Comparison of ENCODE assay signal across 10 cellular contexts in the genomic region with DNA sequence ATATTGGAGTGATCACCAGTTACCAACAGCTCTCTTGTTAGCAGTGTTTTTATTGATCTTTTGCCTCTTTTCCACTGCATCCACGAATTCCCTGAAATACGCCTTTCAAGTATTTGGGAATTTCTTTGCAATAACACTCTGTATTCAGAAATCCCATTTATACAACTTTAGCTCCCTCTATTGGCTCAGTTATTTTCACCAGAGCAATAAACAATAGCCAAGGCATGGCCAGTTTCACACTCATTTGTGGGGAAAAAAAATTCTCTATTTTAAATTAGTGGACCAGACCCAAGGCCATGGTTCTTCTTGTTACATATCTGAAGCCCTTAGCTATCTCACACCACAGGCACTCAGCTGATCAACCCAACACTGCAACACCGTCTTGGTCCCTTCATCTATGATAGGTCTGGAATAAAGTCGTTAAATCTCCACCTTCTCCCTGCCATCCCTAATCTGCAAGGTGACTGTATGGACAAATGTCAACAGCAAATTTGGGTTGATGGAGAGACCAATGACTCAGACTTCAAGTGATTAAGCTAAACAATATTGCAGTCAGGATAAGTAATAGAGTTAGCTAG.
DNase-seq lines count a peak whose midpoint lies in the region; ATAC-seq and TF ChIP-seq lines count a peak whose summit lies in the region.
"Had no signal": no experiment of that assay in that cellular context is flagged by ENCODE, and none has a peak within 500 bp of the region (broad histone marks: within the 10 kb centered on the region; RNA-seq: fewer than 3 reads in every experiment).

No MANE protein-coding gene starts in this region.

- dilution Hi-C loops in IMR-90 (cut with HindIII; ENCODE audit: low sequenced_read_pairs, unreplicated experiment), result no loop called here

- H4K91ac ChIP-seq in IMR-90 (ENCODE audit: insufficient read depth, low read depth, low read length), result no peak overlapping the region

- H2BK20ac ChIP-seq in IMR-90 (ENCODE audit: low read depth, low read length), result no peak overlapping the region

- in situ Hi-C loops in IMR-90 (cut with MboI; ENCODE audit: low sequenced_read_pairs), result loop anchor here (5.0 to 25.0 kb wide), 2 partner anchors 1035 to 1250 kb away; no protein-coding TSS in a partner anchor

- H3K36me3 ChIP-seq in IMR-90 (ENCODE audit: control insufficient read depth, insufficient read depth, low read length), result no peaks in the 10 kb centered on the region
- H3K36me3 ChIP-seq in right lobe of liver, result no peaks in the 10 kb centered on the region

- no peak overlapping the region for H2BK15ac ChIP-seq in IMR-90 (ENCODE audit: low read depth, low read length)

- H4K8ac ChIP-seq in IMR-90 (ENCODE audit: low read depth in 2 of 2, low read length in 2 of 2), result no peak overlapping the region

- H3K4me1 ChIP-seq in IMR-90 (ENCODE audit: control insufficient read depth, insufficient read depth, low read length) (no peaks in the 10 kb centered on the region), right lobe of liver (no peaks in the 10 kb centered on the region)

- no peaks in the 10 kb centered on the region for H3K79me1 ChIP-seq in IMR-90 (ENCODE audit: low read depth in 1 of 2, low read length in 2 of 2)

- POLR2A ChIA-PET in IMR-90 (lab: Charles Lee; ENCODE audit: unreplicated experiment), result no interaction called here

- DNase-seq in AG09309 (ENCODE audit: low read depth) (no peak), IMR-90 (peak; percentile 32), astrocyte of the hippocampus (ENCODE audit: low read depth, low spot score) (peak; percentile 57), right lobe of liver (no peak), NOMO-1 (lab: John Stamatoyannopoulos, UW; ENCODE audit: unreplicated experiment in 2 of 2) (no peak)
- DNase-seq: Karpas-422, naive B cell had no signal

- H3K23ac ChIP-seq in IMR-90 (ENCODE audit: low read depth, low read length), result no peak overlapping the region

- H3K14ac ChIP-seq in IMR-90 (replicated peaks; ENCODE audit: low read depth, low read length), result no peak overlapping the region

- H3K18ac ChIP-seq in IMR-90 (ENCODE audit: low read depth, low read length), result no peak overlapping the region

- no peak overlapping the region for H2AK9ac ChIP-seq in IMR-90 (replicated peaks; ENCODE audit: low read depth, low read length, poor library complexity)

- no peak overlapping the region for H2BK120ac ChIP-seq in IMR-90 (ENCODE audit: low read depth, low read length)

- intact Hi-C loops in IMR-90 (cut with micrococcal nuclease), result loop anchor here (2.0 kb wide), 2 partner anchors 1040 to 1048 kb away; no protein-coding TSS in a partner anchor
- intact Hi-C loops in right lobe of liver (cut with DNase I), result no loop called here

- no peaks in the 10 kb centered on the region for H3K9me1 ChIP-seq in IMR-90 (ENCODE audit: insufficient read depth, low read length)

- no peak overlapping the region for H3K4me3 ChIP-seq in AG09309 (ENCODE audit: control insufficient read depth, low read depth, low read length)
- no peak overlapping the region for H3K4me3 ChIP-seq in IMR-90 (ENCODE audit: insufficient read depth, low read depth, low read length)
- H3K4me3 ChIP-seq in right lobe of liver, result no peak overlapping the region

- TF ChIP-seq RAD21 in IMR-90 (IDR thresholded peaks at IDR 0.05; ENCODE audit: low read length), result peak; percentile 67

- H3K9me3 ChIP-seq in IMR-90 (ENCODE audit: control insufficient read depth, insufficient read depth, low read length) (no peaks in the 10 kb centered on the region), right lobe of liver (no peaks in the 10 kb centered on the region)

- no peak overlapping the region for H3K56ac ChIP-seq in IMR-90 (ENCODE audit: extremely low read depth, insufficient read depth, low read length)

- H2AK5ac ChIP-seq in IMR-90 (ENCODE audit: low read depth, low read length), result no peak overlapping the region

- H2AFZ ChIP-seq in IMR-90 (replicated peaks; ENCODE audit: low read length, poor library complexity), result no peak overlapping the region

- no CpG with 5 or more reads among the region's 4 CpGs for WGBS in IMR-90 (ENCODE audit: extremely low coverage in 2 of 2, insufficient read length in 1 of 2), 2 experiments
- WGBS in right lobe of liver (ENCODE audit: insufficient coverage, low coverage, low lambda C conversion rate, missing lambda C conversion rate), result 48% methylated on average over 4 of the region's 4 CpGs

- no peak overlapping the region for H3K27ac ChIP-seq in IMR-90 (ENCODE audit: insufficient read depth, low read length)
- H3K27ac ChIP-seq in right lobe of liver, result no peak overlapping the region

- H4K5ac ChIP-seq in IMR-90 (ENCODE audit: low read depth, low read length), result no peak overlapping the region

- H3K9ac ChIP-seq in IMR-90 (ENCODE audit: low read depth, low read length), result no peak overlapping the region

- ATAC-seq in IMR-90 (ENCODE audit: low read depth) (peak; percentile 50), right lobe of liver (peak in 2 of 4 donors; percentile 24 to 39), GM19351 (IDR thresholded peaks at IDR 0.05; ENCODE audit: unreplicated experiment) (no peak), HG03095 (IDR thresholded peaks at IDR 0.05; ENCODE audit: unreplicated experiment) (no peak), GM21526 (IDR thresholded peaks at IDR 0.05; ENCODE audit: low FRiP score, unreplicated experiment) (no peak)

- H4K20me1 ChIP-seq in IMR-90 (ENCODE audit: insufficient read depth, low read length), result no peaks in the 10 kb centered on the region

- no peak for TF ChIP-seq POLR2A in IMR-90 (IDR thresholded peaks at IDR 0.05; ENCODE audit: low read depth, low read length)
- TF ChIP-seq POLR2A in right lobe of liver (IDR thresholded peaks at IDR 0.05), result no peak

- CTCF ChIA-PET in IMR-90 (lab: Yijun Ruan, JAX), result interaction anchor here (0.6 to 1.5 kb wide), 6 partner anchors 13 to 908 kb away, joined by 3 to 8 read pairs (median 4); no protein-coding TSS in a partner anchor

- TF ChIP-seq CTCF in AG09309 (IDR thresholded peaks at IDR 0.05; ENCODE audit: control insufficient read depth, insufficient read depth, low read depth, low read length, missing control alignments) (peak; percentile 41), IMR-90 (conservative IDR thresholded peaks at IDR 0.05; ENCODE audit: low read depth, low read length) (peak; percentile 70), right lobe of liver (IDR thresholded peaks at IDR 0.05) (peak; percentile 13 to 43 (median 26))

- H3K27me3 ChIP-seq in IMR-90 (ENCODE audit: control insufficient read depth, insufficient read depth, low read length), result no peaks in the 10 kb centered on the region
- no peaks in the 10 kb centered on the region for H3K27me3 ChIP-seq in right lobe of liver

- no peak overlapping the region for H2BK5ac ChIP-seq in IMR-90 (ENCODE audit: low read depth, low read length, poor library complexity, severe bottlenecking)

- H3K4ac ChIP-seq in IMR-90 (ENCODE audit: low read depth, low read length), result no peak overlapping the region

- H3K4me2 ChIP-seq in IMR-90 (ENCODE audit: low read depth, low read length), result no peak overlapping the region; the same call in 1 of the 2 replicates

- no TSS peak for BruUV-seq in IMR-90 (replicated peaks; lab: Mats Ljungman, UMichigan)

TF ChIP-seq in IMR-90, 13 proteins besides CTCF, POLR2A, EP300 and RAD21:
- TF ChIP-seq FOS (IDR thresholded peaks at IDR 0.05; ENCODE audit: low read depth, low read length) (no peak), CEBPB (IDR thresholded peaks at IDR 0.05; ENCODE audit: low read depth, low read length) (no peak), SMC3 (IDR thresholded peaks at IDR 0.05; ENCODE audit: low read depth, low read length) (peak; percentile 25; the same call in 1 of the 2 replicates), MAZ (IDR thresholded peaks at IDR 0.05; ENCODE audit: borderline replicate concordance, low read depth, low read length) (no peak), ELK1 (IDR thresholded peaks at IDR 0.05; ENCODE audit: borderline replicate concordance, low read depth, low read length) (no peak), RFX5 (IDR thresholded peaks at IDR 0.05; ENCODE audit: low read depth, low read length) (no peak), BHLHE40 (IDR thresholded peaks at IDR 0.05; ENCODE audit: low read depth, low read length) (no peak)
- TF ChIP-seq, protein P1, sequence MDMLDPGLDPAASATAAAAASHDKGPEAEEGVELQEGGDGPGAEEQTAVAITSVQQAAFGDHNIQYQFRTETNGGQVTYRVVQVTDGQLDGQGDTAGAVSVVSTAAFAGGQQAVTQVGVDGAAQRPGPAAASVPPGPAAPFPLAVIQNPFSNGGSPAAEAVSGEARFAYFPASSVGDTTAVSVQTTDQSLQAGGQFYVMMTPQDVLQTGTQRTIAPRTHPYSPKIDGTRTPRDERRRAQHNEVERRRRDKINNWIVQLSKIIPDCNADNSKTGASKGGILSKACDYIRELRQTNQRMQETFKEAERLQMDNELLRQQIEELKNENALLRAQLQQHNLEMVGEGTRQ (IDR thresholded peaks at IDR 0.05; ENCODE audit: low read depth, low read length), result no peak
TF ChIP-seq in IMR-90: peak in this region for 1.

Comparison
In these comparisons a context has a peak if more than half of its experiments do, and no peak if none do; other contexts are left out.
1. DNase-seq: peak in IMR-90 (single experiment) and astrocyte of the hippocampus (single experiment); none in AG09309 (single experiment), right lobe of liver (0 of 3) and NOMO-1 (0 of 2).
2. Peak in every context shown above with its lines, with median percentiles within 50 percentile points of each other: CTCF ChIP-seq.